Comparison of ENCODE assay signal across 18 cellular contexts in genomic region chr3:13263770-13264467, GRCh38.
DNase-seq lines count a peak whose midpoint lies in the region; ATAC-seq and TF ChIP-seq lines count a peak whose summit lies in the region.
"Had no signal": no experiment of that assay in that cellular context is flagged by ENCODE, and none has a peak within 500 bp of the region (broad histone marks: within the 10 kb centered on the region; RNA-seq: fewer than 3 reads in every experiment).

No MANE protein-coding gene starts in this region.

- ATAC-seq in Panc1: peak; percentile 62
- peak; percentile 11 for ATAC-seq in sciatic nerve
- ATAC-seq in GM18909 (IDR thresholded peaks at IDR 0.05; ENCODE audit: poor library complexity, unreplicated experiment): no peak
- no peak for ATAC-seq in GM19328 (IDR thresholded peaks at IDR 0.05; ENCODE audit: unreplicated experiment)
- ATAC-seq: naive thymus-derived CD8-positive, alpha-beta T cell had no signal

- in situ Hi-C loops in Panc1 (cut with HindIII; ENCODE audit: low pct_unique_long_range_greater_than_20kb, low sequenced_read_pairs) (no loop called here), mammary epithelial cell (cut with MboI; ENCODE audit: low sequenced_read_pairs in 2 of 2) (no loop called here)

- H3K9me3 ChIP-seq in Panc1 (ENCODE audit: control insufficient read depth, insufficient read depth, low read depth, low read length) (no peaks in the 10 kb centered on the region), testis (no peaks in the 10 kb centered on the region), mammary epithelial cell (replicated peaks; ENCODE audit: insufficient read depth, low read length) (no peaks in the 10 kb centered on the region)

- POLR2A ChIA-PET in Panc1 (lab: Charles Lee): no interaction called here

- CTCF ChIA-PET in Panc1 (lab: Charles Lee): no interaction called here
- CTCF ChIA-PET in mammary epithelial cell (lab: Charles Lee; ENCODE audit: low non-redundant PET): no interaction called here

- BruUV-seq in Panc1 (replicated peaks; lab: Mats Ljungman, UMichigan): no TSS peak
- BruUV-seq in mammary epithelial cell (replicated peaks; lab: Mats Ljungman, UMichigan): no TSS peak

- no peaks in the 10 kb centered on the region for H3K36me3 ChIP-seq in Panc1 (ENCODE audit: control insufficient read depth, insufficient read depth, low read length)
- no peaks in the 10 kb centered on the region for H3K36me3 ChIP-seq in testis (ENCODE audit: low read depth, missing control alignments)
- no peaks in the 10 kb centered on the region for H3K36me3 ChIP-seq in mammary epithelial cell (ENCODE audit: insufficient read depth, low read length)

- no peak for TF ChIP-seq CTCF in Panc1 (IDR thresholded peaks at IDR 0.05)
- TF ChIP-seq CTCF in dorsolateral prefrontal cortex (IDR thresholded peaks at IDR 0.05 in 54 of 56, conservative IDR thresholded peaks at IDR 0.05 in 2 of 56; ENCODE audit: low read depth in 1 of 56, partially characterized antibody in 56 of 56): no peak
- TF ChIP-seq CTCF in testis (IDR thresholded peaks at IDR 0.05): no peak
- TF ChIP-seq CTCF in mammary epithelial cell (conservative IDR thresholded peaks at IDR 0.05 in 1 of 2, IDR thresholded peaks at IDR 0.05 in 1 of 2; ENCODE audit: extremely low read depth in 1 of 2, insufficient read depth in 1 of 2, low read depth in 1 of 2, low read length in 2 of 2): no peak

- H3K4me1 ChIP-seq in Panc1 (ENCODE audit: control insufficient read depth, insufficient read depth, low read length) (no peaks in the 10 kb centered on the region; the same call in 1 of the 2 replicates), testis (peaks cover 17% of the 10 kb centered on the region), mammary epithelial cell (ENCODE audit: insufficient read depth, low read length) (no peaks in the 10 kb centered on the region)

- no peaks in the 10 kb centered on the region for H4K20me1 ChIP-seq in mammary epithelial cell (ENCODE audit: insufficient read depth, low read length)

- H2AFZ ChIP-seq in mammary epithelial cell (ENCODE audit: low read depth, low read length): no peak overlapping the region

- no peak overlapping the region for H3K9ac ChIP-seq in mammary epithelial cell (ENCODE audit: insufficient read depth, low read length)

- H3K27me3 ChIP-seq in Panc1 (ENCODE audit: control insufficient read depth, insufficient read depth, low read length) (no peaks in the 10 kb centered on the region), dorsolateral prefrontal cortex (no peaks in the 10 kb centered on the region), layer of hippocampus (ENCODE audit: control insufficient read depth, insufficient read depth, low read length) (no peaks in the 10 kb centered on the region), testis (no peaks in the 10 kb centered on the region), mammary epithelial cell (ENCODE audit: insufficient read depth, low read length) (peaks cover 5% of the 10 kb centered on the region)

- no peak for DNase-seq in Panc1 (ENCODE audit: low read depth, low spot score)
- no peak for DNase-seq in dorsolateral prefrontal cortex
- no peak for DNase-seq in sciatic nerve (ENCODE audit: low spot score)
- DNase-seq in testis: no peak
- no peak for DNase-seq in mammary epithelial cell
- DNase-seq: activated CD4-positive, alpha-beta T cell treated with anti-CD3 and anti-CD28 coated beads, Interleukin-2, amount 50 U/mL, for 48 hours; activated T-cell treated with anti-CD3 and anti-CD28 coated beads, Interleukin-2, amount 50 U/mL, for 24 hours; erythroblast; HFFc6; hippocampal formation; KG1; kidney glomerular epithelial cell; NCI-H1436; stimulated activated CD4-positive, alpha-beta T cell treated with anti-CD3 and anti-CD28 coated beads, Interleukin-1b, Interleukin-23, amount 100 ng/mL, for 48 hours had no signal

- dilution Hi-C loops in mammary epithelial cell (cut with HindIII; ENCODE audit: low sequenced_read_pairs): no loop called here

- intact Hi-C loops in Panc1 (cut with micrococcal nuclease; ENCODE audit: unreplicated experiment): no loop called here
- intact Hi-C loops in dorsolateral prefrontal cortex (cut with DNase I): no loop called here
- intact Hi-C loops in sciatic nerve (cut with DNase I): no loop called here
- intact Hi-C loops in testis (cut with DNase I; ENCODE audit: low total_unique reads): no loop called here
- intact Hi-C loops in mammary epithelial cell (cut with micrococcal nuclease): no loop called here

- H3K27ac ChIP-seq in Panc1 (ENCODE audit: low read length): no peak overlapping the region
- peak overlapping the region in 38 of 59 donors; percentile 1 to 72 (median 44) for H3K27ac ChIP-seq in dorsolateral prefrontal cortex
- peak overlapping the region; percentile 63 for H3K27ac ChIP-seq in layer of hippocampus (ENCODE audit: low read depth, low read length)
- H3K27ac ChIP-seq in testis: no peak overlapping the region
- H3K27ac ChIP-seq in mammary epithelial cell (ENCODE audit: insufficient read depth, low read depth, low read length): no peak overlapping the region

- no peak for TF ChIP-seq POLR2A in testis (IDR thresholded peaks at IDR 0.05)

- 86% methylated on average over 20 to 26 of the region's 26 CpGs for WGBS in testis, 2 donors
- 80% methylated on average over 8 of the region's 26 CpGs for WGBS in mammary epithelial cell (ENCODE audit: low coverage, missing lambda C conversion rate)

- H3K4me2 ChIP-seq in mammary epithelial cell (ENCODE audit: insufficient read depth, low read depth, low read length): no peak overlapping the region

- H3K79me2 ChIP-seq in mammary epithelial cell (ENCODE audit: insufficient read depth, low read length): no peaks in the 10 kb centered on the region

- no peak overlapping the region for H3K4me3 ChIP-seq in Panc1 (ENCODE audit: low read depth in 2 of 2, low read length in 2 of 2)
- no peak overlapping the region for H3K4me3 ChIP-seq in dorsolateral prefrontal cortex
- H3K4me3 ChIP-seq in testis: no peak overlapping the region
- H3K4me3 ChIP-seq in mammary epithelial cell (replicated peaks in 1 of 3; ENCODE audit: insufficient read depth in 1 of 3, low read depth in 2 of 3, low read length in 3 of 3): no peak overlapping the region

Comparison
In these comparisons a context has a peak if more than half of its experiments do, and no peak if none do; other contexts are left out.
1. ATAC-seq: peak in Panc1 (single experiment) and sciatic nerve (single experiment); none in GM18909 (single experiment) and GM19328 (single experiment).
2. H3K27ac ChIP-seq: peak in dorsolateral prefrontal cortex (38 of 59) and layer of hippocampus (single experiment); none in Panc1 (single experiment), testis (0 of 2) and mammary epithelial cell (single experiment).